23 cellular contexts compared by ENCODE assay signal in the genomic region with DNA sequence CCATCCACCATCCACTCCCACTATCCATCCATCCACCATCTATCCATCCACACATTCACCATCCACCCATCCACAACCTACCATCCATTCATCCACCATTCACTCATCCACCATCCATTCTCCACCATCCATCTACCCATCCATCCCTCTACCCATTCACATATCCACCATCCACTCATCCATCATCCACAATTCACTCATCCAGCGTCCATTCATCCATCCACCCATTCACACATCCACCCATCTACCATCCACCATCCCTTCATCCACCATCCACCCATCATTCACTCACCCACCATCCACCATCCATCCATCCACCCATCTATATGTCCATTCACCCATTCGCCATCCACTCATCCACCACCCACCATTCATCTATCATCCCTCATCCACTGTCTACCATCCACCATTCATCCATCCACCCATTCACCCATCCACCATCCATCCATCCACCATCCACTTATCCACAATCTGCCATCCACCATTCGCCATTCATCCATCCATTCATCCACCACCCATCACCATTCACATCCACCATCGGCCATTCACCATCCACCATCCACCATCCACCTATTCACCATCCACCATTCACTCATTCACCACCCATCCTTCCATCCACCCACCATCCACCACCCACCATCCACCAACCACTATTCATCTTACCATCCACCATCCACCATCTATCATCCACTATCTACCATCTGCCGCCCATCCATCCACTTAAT. TPM values are rescaled to one million over a fixed set of nuclear protein-coding genes. Genes with fewer than 3 reads are reported as not detected.
"Had no signal": no experiment of that assay in that cellular context is flagged by ENCODE, and none has a peak within 500 bp of the region (broad histone marks: within the 10 kb centered on the region; RNA-seq: fewer than 3 reads in every experiment).

No MANE protein-coding gene starts in this region.

- FAIRE-seq: islet of Langerhans had no signal

- H3K4me3 ChIP-seq: left ventricle myocardium inferior, lung, neural progenitor cell, ovary, right atrium auricular region, skin epidermis, stomach, testis, thyroid gland, uterus had no signal

- H3K4me1 ChIP-seq: uterus had no signal

- DNase-seq: hypothalamus; immature natural killer cell; left ventricle myocardium inferior; mesendoderm; naive thymus-derived CD4-positive, alpha-beta T cell; nephron progenitor cell; ovary; stimulated activated CD4-positive, alpha-beta T cell treated with anti-CD3 and anti-CD28 coated beads, Interleukin-12 subunit alpha, Interleukin-12 subunit beta, amount 100 ng/mL, for 4 hours; stimulated activated CD4-positive, alpha-beta T cell treated with anti-CD3 and anti-CD28 coated beads, Interleukin-15, amount 100 ng/mL, for 24 hours; stimulated activated CD4-positive, alpha-beta T cell treated with anti-CD3 and anti-CD28 coated beads, Interleukin-2, amount 100 ng/mL, for 24 hours; stimulated activated CD4-positive, alpha-beta T cell treated with anti-CD3 and anti-CD28 coated beads, Interleukin-4, amount 100 ng/mL, for 1 hour; stimulated activated naive B cell treated with anti-CD40 and anti-IgM and Interleukin-4, amounts not matched to agents 10 μg/mL and 1 μg/mL and 100 μg/mL, for 72 hours; stimulated activated naive CD8-positive, alpha-beta T cell treated with anti-CD3 and anti-CD28 coated beads, Interleukin-15, Interleukin-2, amounts not matched to agents 100 U/mL and 50 U/mL, for 24 hours; stomach; testis; thyroid gland; uterus had no signal

- H3K9me3 ChIP-seq: left ventricle myocardium inferior, ovary, right atrium auricular region, stomach, testis, thyroid gland, uterus had no signal

- H3K27me3 ChIP-seq: ovary, testis had no signal

- H3K36me3 ChIP-seq: left ventricle myocardium inferior, neural progenitor cell, ovary, right atrium auricular region, stomach, thyroid gland, uterus had no signal

- ATAC-seq: naive thymus-derived CD4-positive, alpha-beta T cell; sciatic nerve; stimulated activated naive B cell treated with anti-CD40 and anti-IgM and Interleukin-4, amounts not matched to agents 10 μg/mL and 1 μg/mL and 100 μg/mL, for 72 hours; stimulated activated naive CD8-positive, alpha-beta T cell treated with anti-CD3 and anti-CD28 coated beads, Interleukin-15, Interleukin-2, amounts not matched to agents 100 U/mL and 50 U/mL, for 24 hours had no signal

- H2AFZ ChIP-seq: neural progenitor cell had no signal

- H3K4me2 ChIP-seq: neural progenitor cell had no signal

- H3K27ac ChIP-seq: left ventricle myocardium inferior, neural progenitor cell, ovary, right atrium auricular region, skin epidermis, stomach, testis, thyroid gland, uterus had no signal

- H3K9ac ChIP-seq: neural progenitor cell had no signal

RNA-seq across cellular contexts. Expression of a gene that starts 2.0 kb away (rescaled TPM):
- total RNA-seq: left ventricle myocardium inferior had no signal
